In genomic region chr13:77329133-77330008, GRCh38 we compare ENCODE assay signal across 8 cellular contexts. TPM values are rescaled to one million over a fixed set of nuclear protein-coding genes. Genes with fewer than 3 reads are reported as not detected.
A peak's percentile ranks its signal among the peaks of the same experiment; 100 is the strongest.
DNase-seq lines count a peak whose midpoint lies in the region; ATAC-seq and TF ChIP-seq lines count a peak whose summit lies in the region.

No MANE protein-coding gene starts in this region.

- TF ChIP-seq POLR2A in NB4 (IDR thresholded peaks at IDR 0.05; ENCODE audit: extremely low read depth, insufficient read length), result peak; percentile 90

- peak; percentile 6 for TF ChIP-seq CTCF in GM06990 (IDR thresholded peaks at IDR 0.05; ENCODE audit: insufficient read depth, low read length, poor library complexity, severe bottlenecking)
- TF ChIP-seq CTCF in NB4 (IDR thresholded peaks at IDR 0.05; ENCODE audit: low read depth, low read length), result no peak

- DNase-seq in GM06990 (ENCODE audit: extremely low read depth, insufficient read length) (peak; percentile 91), NB4 (ENCODE audit: low read depth) (peak; percentile 100), SK-N-DZ (ENCODE audit: low spot score) (peak; percentile 96), glomerular visceral epithelial cell (ENCODE audit: extremely low spot score) (peak; percentile 95), occipital lobe (lab: John Stamatoyannopoulos, UW) (peak; percentile 88)
- DNase-seq in activated naive CD4-positive, alpha-beta T cell treated with anti-CD3 and anti-CD28 coated beads, Interleukin-2, amount 50 U/mL, for 16 hours, result peak; percentile 87

- peak overlapping the region; percentile 71 for H3K4me3 ChIP-seq in GM06990 (replicated peaks; ENCODE audit: low read depth, low read length)
- peak overlapping the region; percentile 77 for H3K4me3 ChIP-seq in NB4 (ENCODE audit: low read depth, low read length)

- H3K36me3 ChIP-seq in GM06990 (ENCODE audit: control insufficient read depth, insufficient read depth, low read length), result no peaks in the 10 kb centered on the region

- H3K27me3 ChIP-seq in GM06990 (replicated peaks; ENCODE audit: control insufficient read depth, insufficient read depth, low read length), result no peaks in the 10 kb centered on the region

- H3K27ac ChIP-seq in temporal lobe (ENCODE audit: low read depth, low read length), result peak overlapping the region; percentile 83

- ATAC-seq in HG02571 (IDR thresholded peaks at IDR 0.05; ENCODE audit: unreplicated experiment), result peak; percentile 62

RNA-seq across cellular contexts. Expression of gene MYCBP2, which starts 2.5 kb away (rescaled TPM):
- 74.6 and 78.1 TPM in 2 replicates for polyA plus RNA-seq in SK-N-DZ (2014; cell fraction: cytosol; rRNA removed)
- polyA plus RNA-seq in SK-N-DZ (2014; cell fraction: nucleus; rRNA removed), result 78.6 and 86.6 TPM in 2 replicates
- total RNA-seq in occipital lobe (284 TPM), temporal lobe (304 TPM)

Comparison
In these comparisons a context has a peak if more than half of its experiments do, and no peak if none do; other contexts are left out.
1. Peak in every context shown above with its lines: DNase-seq, ATAC-seq, H3K4me3 ChIP-seq and H3K27ac ChIP-seq.